ENCODE assay signal across 8 cellular contexts in the genomic region with DNA sequence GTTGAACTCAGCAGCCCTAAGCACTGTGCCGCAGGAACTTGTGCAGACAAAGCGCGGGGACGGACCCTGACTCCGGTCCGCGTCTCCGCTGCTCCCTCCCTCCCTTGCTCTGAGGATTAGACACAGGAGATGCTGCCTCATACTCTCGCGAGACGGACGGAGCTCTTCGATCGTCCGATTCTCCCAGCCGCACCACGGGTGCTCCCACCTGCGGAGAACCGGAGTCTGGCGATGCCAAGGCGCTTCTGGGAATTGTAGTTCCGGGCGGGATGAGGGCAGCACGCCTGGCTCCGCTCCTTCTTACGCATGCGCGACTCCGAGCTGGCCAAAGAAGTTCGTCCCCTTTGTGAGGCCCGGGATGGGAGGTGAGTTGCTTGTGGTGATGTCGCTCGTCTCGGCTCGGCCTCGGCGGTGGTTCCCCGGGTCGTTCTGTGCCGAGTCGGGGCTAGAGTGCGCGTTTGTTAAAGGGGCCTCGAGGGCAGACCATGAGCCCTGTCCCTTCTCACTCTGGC. TPM values are rescaled to one million over a fixed set of nuclear protein-coding genes. Genes with fewer than 3 reads are reported as not detected.
A peak's percentile ranks its signal among the peaks of the same experiment; 100 is the strongest.
DNase-seq lines count a peak whose midpoint lies in the region; ATAC-seq and TF ChIP-seq lines count a peak whose summit lies in the region.
"Not testable (repeated sequence)": the region's sequence is repeated elsewhere in the genome, so short reads cannot be mapped to it uniquely, and the experiment has no call there.

A gene (plus strand): TSS at position 340 of the 512 bp plus-strand sequence. CDS start 578 bp downstream, outside the sequence.

- H3K4me3 ChIP-seq in HFF-Myc (replicated peaks; ENCODE audit: low read depth, low read length) (peak within 1 kb of the TSS; percentile 52), SJSA1 (peak within 1 kb of the TSS; percentile 39), neural progenitor cell (peak within 1 kb of the TSS; percentile 63), stomach smooth muscle (ENCODE audit: low read length in 2 of 2) (peak within 1 kb of the TSS; percentile 71 to 80)

- not testable (repeated sequence) for H3K36me3 ChIP-seq in SJSA1; stomach smooth muscle (ENCODE audit: control insufficient read depth in 2 of 2, insufficient read depth in 2 of 2, low read length in 2 of 2)
- H3K36me3 ChIP-seq in neural progenitor cell = peaks cover 14% of the 10 kb centered on the region

- peak within 1 kb of the TSS; percentile 75 for H3K4me2 ChIP-seq in neural progenitor cell

- peak within 1 kb of the TSS; percentile 72 for H3K9ac ChIP-seq in neural progenitor cell
- H3K9ac ChIP-seq in stomach smooth muscle (ENCODE audit: low read length in 2 of 2) = peak within 1 kb of the TSS; percentile 29 to 76

- H3K4me3 Mint-ChIP-seq in neural progenitor cell = peak within 1 kb of the TSS; percentile 88

- H3K36me3 Mint-ChIP-seq in neural progenitor cell = peaks cover 21% of the 10 kb centered on the region

- not testable (repeated sequence) for H3K27ac ChIP-seq in SJSA1; foreskin keratinocyte; neural progenitor cell; stomach smooth muscle (ENCODE audit: low read length)

- not testable (repeated sequence) for H3K27me3 ChIP-seq in SJSA1 (replicated peaks); foreskin keratinocyte; neural progenitor cell; stomach smooth muscle (ENCODE audit: control insufficient read depth in 1 of 2, insufficient read depth in 2 of 2, low read length in 2 of 2)

- H3K9me3 Mint-ChIP-seq in neural progenitor cell = peaks cover 26% of the 10 kb centered on the region

- H3K9me3 ChIP-seq in SJSA1 (replicated peaks); neural progenitor cell (ENCODE audit: low read depth); stomach smooth muscle (ENCODE audit: control insufficient read depth in 2 of 2, low read length in 2 of 2): not testable (repeated sequence)

- H3K4me1 Mint-ChIP-seq in neural progenitor cell = not testable (repeated sequence)

- H3K27ac Mint-ChIP-seq in neural progenitor cell = peak within 1 kb of the TSS; percentile 89

- peaks cover 30% of the 10 kb centered on the region for H3K79me2 ChIP-seq in neural progenitor cell (ENCODE audit: low read depth)

- not testable (repeated sequence) for H3K27me3 Mint-ChIP-seq in neural progenitor cell (ENCODE audit: insufficient read depth, low read depth)

- peak; percentile 94 for DNase-seq in GM04503 (ENCODE audit: low read depth)
- DNase-seq in HFF-Myc (ENCODE audit: extremely low read depth, low read depth) = peak; percentile 95
- peak; percentile 100 for DNase-seq in MV-4-11 (lab: John Stamatoyannopoulos, UW)
- DNase-seq in SJSA1 (ENCODE audit: low read depth in 1 of 2, low spot score in 2 of 2) = peak; percentile 91 to 98
- peak; percentile 83 for DNase-seq in activated gamma-delta T cell treated with anti-CD3 and anti-CD28 coated beads, Interleukin-2, amount 50 U/mL, for 16 hours (ENCODE audit: low read depth)
- peak; percentile 93 to 96 for DNase-seq in foreskin keratinocyte
- DNase-seq in neural progenitor cell (ENCODE audit: low spot score) = peak; percentile 100

- H4K20me1 ChIP-seq in neural progenitor cell (ENCODE audit: low read depth) = not testable (repeated sequence)

- TF ChIP-seq CTCF in HFF-Myc (IDR thresholded peaks at IDR 0.05; ENCODE audit: low read depth, low read length, missing control alignments); foreskin keratinocyte (conservative IDR thresholded peaks at IDR 0.05); neural progenitor cell (IDR thresholded peaks at IDR 0.05): not testable (repeated sequence)

- H3K4me1 ChIP-seq in SJSA1 (replicated peaks); foreskin keratinocyte; neural progenitor cell; stomach smooth muscle (ENCODE audit: control insufficient read depth, insufficient read depth, low read length): not testable (repeated sequence)

- ATAC-seq in foreskin keratinocyte = peak; percentile 99

- H3F3A ChIP-seq in neural progenitor cell (ENCODE audit: low read depth) = not testable (repeated sequence)

- peak within 1 kb of the TSS; percentile 70 for H2AFZ ChIP-seq in neural progenitor cell (replicated peaks)

RNA-seq across cellular contexts. Expression of the gene that starts here (rescaled TPM):
- 22.1 and 30.4 TPM in 2 replicates for total RNA-seq in SJSA1 (2014; rRNA removed; shearing (Covaris generic))
- total RNA-seq in foreskin keratinocyte (22.6 and 24.8 TPM in 2 replicates), neural progenitor cell (ENCODE audit: low replicate concordance) (125 and 216 TPM in 2 replicates)
- 10.8 and 11.5 TPM in 2 replicates for polyA plus RNA-seq in foreskin keratinocyte
